ENCODE assay signal across 8 cellular contexts in the genomic region with DNA sequence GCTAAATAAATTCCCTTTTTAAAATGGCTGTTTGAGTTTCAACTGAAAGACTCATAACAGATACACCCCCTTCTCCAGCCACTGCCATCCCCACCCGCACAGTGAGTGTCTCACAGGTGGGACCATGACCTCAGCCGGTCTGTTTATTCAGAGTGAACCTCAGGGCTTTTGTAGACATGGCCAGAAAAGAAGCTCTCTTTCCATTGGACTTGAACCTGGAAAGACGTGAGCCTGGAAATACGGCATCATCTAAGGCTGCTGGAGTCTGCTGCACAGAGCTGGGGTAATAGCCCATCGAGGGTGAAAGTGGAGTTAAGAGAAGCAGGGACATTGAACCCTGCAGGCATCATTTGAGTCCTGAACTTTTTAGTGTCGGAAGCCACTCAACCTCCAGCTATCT.
"Had no signal": no experiment of that assay in that cellular context is flagged by ENCODE, and none has a peak within 500 bp of the region (broad histone marks: within the 10 kb centered on the region; RNA-seq: fewer than 3 reads in every experiment).

No MANE protein-coding gene starts in this region.

- H3K4me1 Mint-ChIP-seq: IgD-negative memory B cell had no signal

- H3K27ac ChIP-seq: GM23248, HL-60 had no signal

- H2AFZ ChIP-seq: GM23248 had no signal

- H3K36me3 Mint-ChIP-seq: IgD-negative memory B cell had no signal

- DNase-seq: GM23248, H9, HCEC 1CT, KBM-7 had no signal

- H3K27ac Mint-ChIP-seq: H9, IgD-negative memory B cell had no signal

- FAIRE-seq: H1, H54 had no signal

- H3K4me3 Mint-ChIP-seq: H9 had no signal

- H3K9me3 Mint-ChIP-seq: H9 had no signal

- H3K4me3 ChIP-seq: GM23248 had no signal

- H3K9ac ChIP-seq: GM23248 had no signal
